Comparison of ENCODE assay signal across 1 cellular context in genomic region chr10:24462889-24463552, GRCh38.
TF ChIP-seq lines count a peak whose summit lies in the region.

No MANE protein-coding gene starts in this region.

TF ChIP-seq in GM23338, 12 proteins besides CTCF, POLR2A, EP300 and RAD21 (continued from another document):
- TF ChIP-seq ETS1 (IDR thresholded peaks at IDR 0.05) (no peak), STAT1 (IDR thresholded peaks at IDR 0.05; ENCODE audit: unreplicated experiment) (no peak), CREB1 (CRISPR knock-in tag; IDR thresholded peaks at IDR 0.05; ENCODE audit: low read depth) (no peak), ZNF331 (CRISPR knock-in tag; IDR thresholded peaks at IDR 0.05; ENCODE audit: low read depth) (no peak), JUNB (IDR thresholded peaks at IDR 0.05; ENCODE audit: unreplicated experiment) (no peak), EZH2 (IDR thresholded peaks at IDR 0.05; ENCODE audit: low read depth, unreplicated experiment) (no peak), REST (IDR thresholded peaks at IDR 0.05; ENCODE audit: unreplicated experiment) (no peak), NANOG (IDR thresholded peaks at IDR 0.05; ENCODE audit: borderline replicate concordance) (no peak), EZH2phosphoT487 (IDR thresholded peaks at IDR 0.05; ENCODE audit: unreplicated experiment) (no peak)
